Comparison of ENCODE assay signal across 28 cellular contexts in genomic region chr5:45383985-45384384, GRCh38.
"Had no signal": no experiment of that assay in that cellular context is flagged by ENCODE, and none has a peak within 500 bp of the region (broad histone marks: within the 10 kb centered on the region; RNA-seq: fewer than 3 reads in every experiment).

No MANE protein-coding gene starts in this region.

- ATAC-seq: foreskin keratinocyte; left colon; lower lobe of right lung; naive thymus-derived CD8-positive, alpha-beta T cell; psoas muscle; right cardiac atrium; stimulated activated naive B cell treated with anti-CD40 and anti-IgM and Interleukin-4, amounts not matched to agents 10 μg/mL and 1 μg/mL and 100 μg/mL, for 72 hours had no signal

- H3K9me3 ChIP-seq: esophagus muscularis mucosa, lower lobe of right lung, ovary, psoas muscle, thoracic aorta, tibial nerve, upper lobe of left lung had no signal

- FAIRE-seq: colon, urothelium cell line had no signal

- H3K4me3 ChIP-seq: esophagus muscularis mucosa, left ventricle myocardium inferior, lower lobe of right lung, ovary, psoas muscle, skin epidermis, spleen, thoracic aorta, tibial nerve, upper lobe of left lung had no signal

- DNase-seq: effector CD8-positive, alpha-beta T cell; endodermal cell; foreskin keratinocyte; glutamatergic neuron; hypothalamus; immature natural killer cell; islet precursor cell; kidney glomerular epithelial cell; left colon; left ventricle myocardium inferior; lower lobe of right lung; naive thymus-derived CD8-positive, alpha-beta T cell; occipital lobe; ovary; posterior cingulate gyrus; psoas muscle; right cardiac atrium; spleen; stimulated activated CD4-positive, alpha-beta T cell treated with anti-CD3 and anti-CD28 coated beads, Interleukin-15, amount 100 ng/mL, for 24 hours; stimulated activated CD4-positive, alpha-beta T cell treated with anti-CD3 and anti-CD28 coated beads, Interleukin-2, amount 100 ng/mL, for 48 hours; stimulated activated naive B cell treated with anti-CD40 and anti-IgM and Interleukin-4, amounts not matched to agents 10 μg/mL and 1 μg/mL and 100 μg/mL, for 72 hours; upper lobe of left lung had no signal

- H3K27me3 ChIP-seq: esophagus muscularis mucosa, foreskin keratinocyte, ovary, spleen, tibial nerve, upper lobe of left lung had no signal

- H3K4me1 ChIP-seq: esophagus muscularis mucosa, foreskin keratinocyte, lower lobe of right lung, psoas muscle, spleen, upper lobe of left lung had no signal

- H3K27ac ChIP-seq: esophagus muscularis mucosa, foreskin keratinocyte, left ventricle myocardium inferior, lower lobe of right lung, ovary, psoas muscle, skin epidermis, spleen, thoracic aorta, tibial nerve, upper lobe of left lung had no signal

- H3K36me3 ChIP-seq: esophagus muscularis mucosa, left ventricle myocardium inferior, lower lobe of right lung, ovary, spleen, thoracic aorta, tibial nerve, upper lobe of left lung had no signal
